In genomic region chr6:23320588-23320987, GRCh38 we compare ENCODE assay signal across 28 cellular contexts.
"Had no signal": no experiment of that assay in that cellular context is flagged by ENCODE, and none has a peak within 500 bp of the region (broad histone marks: within the 10 kb centered on the region; RNA-seq: fewer than 3 reads in every experiment).

No MANE protein-coding gene starts in this region.

- H3K4me1 ChIP-seq: ascending aorta, esophagus squamous epithelium, gastroesophageal sphincter had no signal

- H3K4me3 ChIP-seq: ascending aorta, esophagus squamous epithelium, gastroesophageal sphincter had no signal

- H3K36me3 ChIP-seq: ascending aorta, esophagus squamous epithelium, gastroesophageal sphincter, WERI-Rb-1 had no signal

- ATAC-seq: activated CD4-positive, CD25-positive, alpha-beta regulatory T cell treated with anti-CD3 and anti-CD28 coated beads, Interleukin-2, amount 50 U/mL, for 24 hours; activated CD8-positive, alpha-beta T cell treated with anti-CD3 and anti-CD28 coated beads for 36 hours; activated naive CD8-positive, alpha-beta T cell treated with anti-CD3 and anti-CD28 coated beads, Interleukin-2, amount 50 U/mL, for 24 hours; activated T-cell treated with anti-CD3 and anti-CD28 coated beads, Interleukin-2, amount 50 U/mL, for 4 hours; activated T-helper 17 cell treated with anti-CD3 and anti-CD28 coated beads, Interleukin-2, amount 50 U/mL, for 72 hours; gastroesophageal sphincter; T-helper 17 cell had no signal

- H3K27ac ChIP-seq: ascending aorta, epithelial cell of prostate, esophagus squamous epithelium, gastroesophageal sphincter, WERI-Rb-1 had no signal

- H3K27me3 ChIP-seq: ascending aorta, esophagus squamous epithelium, gastroesophageal sphincter had no signal

- DNase-seq: activated B cell treated with CpG ODN at 0.5 μM for 24 hours; activated CD4-positive, alpha-beta T cell treated with anti-CD3 and anti-CD28 coated beads for 48 hours; activated CD4-positive, alpha-beta T cell treated with anti-CD3 and anti-CD28 coated beads, Interleukin-2, amount 50 U/mL, for 1 hour; activated CD4-positive, alpha-beta T cell treated with anti-CD3 and anti-CD28 coated beads, Interleukin-2, amount 50 U/mL, for 48 hours; activated CD8-positive, alpha-beta memory T cell treated with anti-CD3 and anti-CD28 coated beads for 24 hours; activated CD8-positive, alpha-beta T cell treated with anti-CD3 and anti-CD28 coated beads for 36 hours; activated effector memory CD4-positive, alpha-beta T cell treated with Interleukin-2 at 50 U/mL for 16 hours; activated gamma-delta T cell treated with Interleukin-2 at 50 U/mL for 16 hours; activated naive CD4-positive, alpha-beta T cell treated with Interleukin-2 at 50 U/mL for 16 hours; activated naive CD8-positive, alpha-beta T cell treated with anti-CD3 and anti-CD28 coated beads for 36 hours; activated naive CD8-positive, alpha-beta T cell treated with anti-CD3 and anti-CD28 coated beads, Interleukin-2, amount 50 U/mL, for 24 hours; activated T-cell treated with anti-CD3 and anti-CD28 coated beads, Interleukin-2, amount 50 U/mL, for 4 hours; caudate nucleus; cortex of kidney; dermis blood vessel endothelial cell; effector CD8-positive, alpha-beta T cell; esophagus squamous epithelium; foreskin melanocyte; head of caudate nucleus; T-helper 1 cell; T-helper 17 cell; T1000; WERI-Rb-1 had no signal

- H3K9me3 ChIP-seq: ascending aorta, esophagus squamous epithelium, gastroesophageal sphincter had no signal
